ENCODE assay signal across 28 cellular contexts in genomic region chr1:221732052-221732451, GRCh38.
"Had no signal": no experiment of that assay in that cellular context is flagged by ENCODE, and none has a peak within 500 bp of the region (broad histone marks: within the 10 kb centered on the region; RNA-seq: fewer than 3 reads in every experiment).

No MANE protein-coding gene starts in this region.

- H3K27me3 Mint-ChIP-seq: activated B cell treated with CpG ODN at 0.5 μM for 24 hours; activated CD4-positive, alpha-beta memory T cell treated with anti-CD3 and anti-CD28 coated beads for 36 hours; activated CD4-positive, alpha-beta T cell treated with anti-CD3 and anti-CD28 coated beads, Interleukin-2, amount 10 ng/mL, durations not matched to agents 24 days and 14 days; activated naive CD8-positive, alpha-beta T cell treated with anti-CD3 and anti-CD28 coated beads, Interleukin-2, amount 50 U/mL, for 24 hours; central memory CD8-positive, alpha-beta T cell had no signal

- H3K9me3 ChIP-seq: ascending aorta, body of pancreas, MG63 had no signal

- DNase-seq: activated B cell treated with CpG ODN at 0.5 μM for 24 hours; activated CD4-positive, alpha-beta memory T cell treated with anti-CD3 and anti-CD28 coated beads for 36 hours; activated CD4-positive, alpha-beta T cell treated with anti-CD3 and anti-CD28 coated beads for 1 hour; activated CD4-positive, alpha-beta T cell treated with anti-CD3 and anti-CD28 coated beads, Interleukin-2, amount 10 ng/mL, durations not matched to agents 24 days and 14 days; activated CD8-positive, alpha-beta memory T cell treated with anti-CD3 and anti-CD28 coated beads for 24 hours; activated effector memory CD4-positive, alpha-beta T cell treated with anti-CD3 and anti-CD28 coated beads, Interleukin-2, amount 50 U/mL, for 16 hours; activated naive CD4-positive, alpha-beta T cell treated with Interleukin-2 at 50 U/mL for 16 hours; activated naive CD8-positive, alpha-beta T cell treated with anti-CD3 and anti-CD28 coated beads, Interleukin-2, amount 50 U/mL, for 24 hours; activated T-cell treated with anti-CD3 and anti-CD28 coated beads, Interleukin-2, amount 50 U/mL, for 4 hours; amniotic stem cell; body of pancreas; KG1; MG63; MV-4-11; NCI-H1092 treated with DMSO at 0.1 percent for 48 hours; NCI-H1417 treated with DMSO at 0.1 percent for 48 hours; NCI-H1694; NCI-H2029; NCI-H2107; NCI-H2171 treated with DMSO at 0.1 percent for 48 hours; NCI-H226; NCI-H526 treated with DMSO at 0.1 percent for 48 hours; NCI-H82; SHP77; T1000 had no signal

- H3K4me3 Mint-ChIP-seq: activated B cell treated with CpG ODN at 0.5 μM for 24 hours; activated CD4-positive, alpha-beta memory T cell treated with anti-CD3 and anti-CD28 coated beads for 36 hours; activated CD4-positive, alpha-beta T cell treated with anti-CD3 and anti-CD28 coated beads, Interleukin-2, amount 10 ng/mL, durations not matched to agents 24 days and 14 days; activated naive CD8-positive, alpha-beta T cell treated with anti-CD3 and anti-CD28 coated beads, Interleukin-2, amount 50 U/mL, for 24 hours; activated T-cell treated with anti-CD3 and anti-CD28 coated beads, Interleukin-2, amount 50 U/mL, for 4 hours; central memory CD8-positive, alpha-beta T cell had no signal

- H3K9me3 Mint-ChIP-seq: activated B cell treated with CpG ODN at 0.5 μM for 24 hours; activated naive CD8-positive, alpha-beta T cell treated with anti-CD3 and anti-CD28 coated beads, Interleukin-2, amount 50 U/mL, for 24 hours; activated T-cell treated with anti-CD3 and anti-CD28 coated beads, Interleukin-2, amount 50 U/mL, for 4 hours; central memory CD8-positive, alpha-beta T cell had no signal

- H3K36me3 ChIP-seq: ascending aorta, MG63 had no signal

- ATAC-seq: activated naive CD4-positive, alpha-beta T cell treated with anti-CD3 and anti-CD28 coated beads, Interleukin-2, amount 50 U/mL, for 72 hours; activated naive CD8-positive, alpha-beta T cell treated with anti-CD3 and anti-CD28 coated beads, Interleukin-2, amount 50 U/mL, for 24 hours; activated T-cell treated with anti-CD3 and anti-CD28 coated beads, Interleukin-2, amount 50 U/mL, for 4 hours; body of pancreas had no signal

- H3K27ac ChIP-seq: ascending aorta, body of pancreas had no signal

- H3K27ac Mint-ChIP-seq: activated B cell treated with CpG ODN at 0.5 μM for 24 hours; activated CD4-positive, alpha-beta memory T cell treated with anti-CD3 and anti-CD28 coated beads for 36 hours; activated CD4-positive, alpha-beta T cell treated with anti-CD3 and anti-CD28 coated beads, Interleukin-2, amount 10 ng/mL, durations not matched to agents 24 days and 14 days; activated naive CD4-positive, alpha-beta T cell treated with anti-CD3 and anti-CD28 coated beads, Interleukin-2, amount 50 U/mL, for 72 hours; activated naive CD8-positive, alpha-beta T cell treated with anti-CD3 and anti-CD28 coated beads, Interleukin-2, amount 50 U/mL, for 24 hours had no signal

- H3K27me3 ChIP-seq: ascending aorta, body of pancreas, MG63 had no signal

- H3K4me3 ChIP-seq: ascending aorta, body of pancreas, MG63 had no signal
